In genomic region chr3:152021951-152022461, GRCh38 we compare ENCODE assay signal across 8 cellular contexts.
A peak's percentile ranks its signal among the peaks of the same experiment; 100 is the strongest.
DNase-seq lines count a peak whose midpoint lies in the region; ATAC-seq lines count a peak whose summit lies in the region.

No MANE protein-coding gene starts in this region.

- peak; percentile 63 for ATAC-seq in GM18867 (IDR thresholded peaks at IDR 0.05; ENCODE audit: unreplicated experiment)
- no peak for ATAC-seq in HG03354 (IDR thresholded peaks at IDR 0.05; ENCODE audit: poor library complexity, severe bottlenecking, unreplicated experiment)

- DNase-seq in NCI-H69 (lab: John Stamatoyannopoulos, UW) (peak; percentile 2), dedifferentiated amniotic fluid mesenchymal stem cell (ENCODE audit: extremely low spot score) (peak; percentile 39), mesenteric fat pad (ENCODE audit: low spot score) (no peak), NCI-H1436 (lab: John Stamatoyannopoulos, UW) (no peak)
- DNase-seq in stimulated activated CD4-positive, alpha-beta T cell treated with anti-CD3 and anti-CD28 coated beads, Interleukin-15, amount 100 ng/mL, for 24 hours = peak; percentile 55
- DNase-seq in activated CD4-positive, CD25-positive, alpha-beta regulatory T cell (lab: John Stamatoyannopoulos, UW) = no peak

Comparison
In these comparisons a context has a peak if more than half of its experiments do, and no peak if none do; other contexts are left out.
1. DNase-seq: peak in NCI-H69 (single experiment), dedifferentiated amniotic fluid mesenchymal stem cell (single experiment) and stimulated activated CD4-positive, alpha-beta T cell treated with anti-CD3 and anti-CD28 coated beads, Interleukin-15, amount 100 ng/mL, for 24 hours (single experiment); none in mesenteric fat pad (single experiment), NCI-H1436 (single experiment) and activated CD4-positive, CD25-positive, alpha-beta regulatory T cell (0 of 4).